26 cellular contexts compared by ENCODE assay signal in the genomic region with DNA sequence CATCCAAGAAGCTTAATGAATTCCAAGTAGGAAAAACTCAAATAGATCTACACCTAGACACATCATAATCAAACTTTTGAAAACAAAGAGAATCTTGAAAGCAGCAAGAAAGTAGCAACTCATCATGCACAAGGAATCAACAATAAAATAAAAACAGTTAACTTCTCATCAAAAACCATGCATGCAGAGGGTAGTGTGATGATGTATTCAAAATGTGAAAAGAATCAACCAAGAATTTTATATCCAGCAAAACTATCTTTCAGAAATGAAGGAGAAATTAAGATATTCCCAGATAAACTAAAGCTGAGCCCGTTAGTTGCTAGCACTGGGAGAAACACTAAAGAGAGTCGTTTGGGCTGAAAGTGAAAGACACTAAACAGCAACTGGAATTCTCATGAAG.
"Had no signal": no experiment of that assay in that cellular context is flagged by ENCODE, and none has a peak within 500 bp of the region (broad histone marks: within the 10 kb centered on the region; RNA-seq: fewer than 3 reads in every experiment).

No MANE protein-coding gene starts in this region.

- DNase-seq: colonic mucosa; cortex of kidney; effector CD8-positive, alpha-beta T cell; effector memory CD8-positive, alpha-beta T cell; endodermal cell; erythroblast; esophagus squamous epithelium; foreskin fibroblast; foreskin melanocyte; gastrocnemius medialis; glutamatergic neuron; head of caudate nucleus; heart right ventricle; hippocampal formation; left cardiac atrium; left lung; left ventricle myocardium superior; lower lobe of right lung; mesenchymal stem cell; mucosa of descending colon; naive B cell had no signal

- H3K4me1 ChIP-seq: colonic mucosa had no signal

- H3K9me3 ChIP-seq: colonic mucosa, gastrocnemius medialis had no signal

- H3K27ac ChIP-seq: colonic mucosa, epithelial cell of prostate, esophagus squamous epithelium, gastrocnemius medialis, heart right ventricle, left lung, lower lobe of right lung had no signal

- H3K27me3 ChIP-seq: colonic mucosa, esophagus squamous epithelium, gastrocnemius medialis, heart right ventricle, left lung had no signal

- H3K4me3 ChIP-seq: colonic mucosa, esophagus squamous epithelium, gastrocnemius medialis, heart right ventricle, left lung, lower lobe of right lung, mucosa of descending colon had no signal

- H3K36me3 ChIP-seq: colonic mucosa, esophagus squamous epithelium, gastrocnemius medialis, heart right ventricle, left lung, lower lobe of right lung had no signal

- ATAC-seq: effector memory CD8-positive, alpha-beta T cell; esophagus mucosa; gastrocnemius medialis; heart right ventricle; left cardiac atrium; left lung; left ventricle myocardium superior; lower lobe of right lung; mucosa of descending colon had no signal

- FAIRE-seq: endometrium, islet of Langerhans, keratinocyte had no signal
